ENCODE assay signal across 10 cellular contexts in the genomic region with DNA sequence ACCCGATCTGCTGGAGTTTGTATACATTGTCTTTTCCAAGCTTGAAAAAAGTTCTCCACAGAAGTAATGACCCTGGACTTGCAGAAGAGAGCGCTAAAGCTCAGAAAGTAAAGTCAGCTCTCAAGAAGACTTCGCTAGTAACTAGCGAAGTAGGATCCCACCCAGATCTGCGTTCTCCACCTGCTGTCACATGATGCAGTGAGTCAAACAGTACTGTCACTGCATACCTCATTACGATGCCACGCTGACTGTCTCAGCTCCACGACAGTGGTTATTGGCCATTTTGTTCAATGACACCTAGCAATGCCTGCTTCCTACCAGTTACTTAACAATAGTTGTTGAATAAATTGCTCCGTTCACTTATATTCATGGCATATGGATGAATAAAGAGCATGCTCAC. TPM values are rescaled to one million over a fixed set of nuclear protein-coding genes. Genes with fewer than 3 reads are reported as not detected.
DNase-seq lines count a peak whose midpoint lies in the region; ATAC-seq and TF ChIP-seq lines count a peak whose summit lies in the region.
"Had no signal": no experiment of that assay in that cellular context is flagged by ENCODE, and none has a peak within 500 bp of the region (broad histone marks: within the 10 kb centered on the region; RNA-seq: fewer than 3 reads in every experiment).

No MANE protein-coding gene starts in this region.

- H3K36me3 ChIP-seq in ascending aorta, result no peaks in the 10 kb centered on the region
- no peaks in the 10 kb centered on the region for H3K36me3 ChIP-seq in smooth muscle cell (ENCODE audit: low read depth)
- no peaks in the 10 kb centered on the region for H3K36me3 ChIP-seq in MM.1S (replicated peaks; ENCODE audit: insufficient read depth, low read length)

- DNase-seq in CD14-positive monocyte (ENCODE audit: low spot score) (no peak), NCI-H748 (lab: John Stamatoyannopoulos, UW; ENCODE audit: unreplicated experiment) (peak; percentile 94), ascending aorta (ENCODE audit: low spot score in 2 of 2) (no peak), hippocampal formation (lab: John Stamatoyannopoulos, UW) (peak; percentile 9 to 78), smooth muscle cell (lab: John Stamatoyannopoulos, UW; ENCODE audit: unreplicated experiment) (no peak), MM.1S (no peak)

- H3K27ac ChIP-seq in ascending aorta (no peak overlapping the region), smooth muscle cell (ENCODE audit: low read depth) (no peak overlapping the region), MM.1S (ENCODE audit: low read length) (no peak overlapping the region)

- no peaks in the 10 kb centered on the region for H3K27me3 ChIP-seq in ascending aorta
- no peaks in the 10 kb centered on the region for H3K27me3 ChIP-seq in smooth muscle cell (ENCODE audit: low read depth)
- no peaks in the 10 kb centered on the region for H3K27me3 ChIP-seq in MM.1S (replicated peaks; ENCODE audit: insufficient read depth, low read length)

- H3K9ac ChIP-seq in smooth muscle cell (ENCODE audit: low read depth), result no peak overlapping the region
- H3K9ac ChIP-seq in MM.1S (ENCODE audit: low read length), result no peak overlapping the region

- peaks cover 12 to 15% (median 12%) of the 10 kb centered on the region in 3 donors for H3K27me3 Mint-ChIP-seq in CD14-positive monocyte (ENCODE audit: low read depth in 3 of 3)

- H3K4me3 Mint-ChIP-seq in CD14-positive monocyte, result no peak overlapping the region
- H3K4me3 Mint-ChIP-seq: IgD-negative memory B cell had no signal

- H3K9me2 ChIP-seq in MM.1S (replicated peaks; ENCODE audit: insufficient read depth, low read length), result no peaks in the 10 kb centered on the region

- H3K4me1 ChIP-seq in ascending aorta (no peaks in the 10 kb centered on the region), smooth muscle cell (ENCODE audit: low read depth) (no peaks in the 10 kb centered on the region), MM.1S (ENCODE audit: low read length) (no peaks in the 10 kb centered on the region)

- 14% methylated on average over 9 of the region's 9 CpGs for WGBS in smooth muscle cell (ENCODE audit: low lambda C conversion rate)

- no peaks in the 10 kb centered on the region for H4K20me1 ChIP-seq in smooth muscle cell (ENCODE audit: low read depth)
- no peaks in the 10 kb centered on the region for H4K20me1 ChIP-seq in MM.1S (ENCODE audit: insufficient read depth, low read length)

- ATAC-seq in GM18517 (IDR thresholded peaks at IDR 0.05; ENCODE audit: unreplicated experiment) (peak; percentile 86), HG03280 (IDR thresholded peaks at IDR 0.05; ENCODE audit: unreplicated experiment) (peak; percentile 60)

- H3K4me2 ChIP-seq in smooth muscle cell, result peak overlapping the region; percentile 1
- no peak overlapping the region for H3K4me2 ChIP-seq in MM.1S (ENCODE audit: low read depth, low read length)

- H3K9me3 ChIP-seq in ascending aorta, result no peaks in the 10 kb centered on the region
- no peaks in the 10 kb centered on the region for H3K9me3 ChIP-seq in smooth muscle cell (replicated peaks; ENCODE audit: low read depth)
- no peaks in the 10 kb centered on the region for H3K9me3 ChIP-seq in MM.1S (replicated peaks; ENCODE audit: insufficient read depth, low read length)

- no peaks in the 10 kb centered on the region for H3K36me3 Mint-ChIP-seq in CD14-positive monocyte
- H3K36me3 Mint-ChIP-seq: IgD-negative memory B cell had no signal

- H3K4me3 ChIP-seq in ascending aorta (no peak overlapping the region), smooth muscle cell (no peak overlapping the region), MM.1S (ENCODE audit: low read length) (no peak overlapping the region)

- TF ChIP-seq CTCF in CD14-positive monocyte (IDR thresholded peaks at IDR 0.05), result peak; percentile 37
- TF ChIP-seq CTCF in ascending aorta (IDR thresholded peaks at IDR 0.05), result peak; percentile 55 to 82 (median 66)
- peak; percentile 78 for TF ChIP-seq CTCF in smooth muscle cell (IDR thresholded peaks at IDR 0.05; ENCODE audit: borderline replicate concordance, insufficient read depth, poor library complexity, severe bottlenecking)
- TF ChIP-seq CTCF in MM.1S (IDR thresholded peaks at IDR 0.05; ENCODE audit: low read length), result no peak

- H3K9me3 Mint-ChIP-seq in CD14-positive monocyte, result peaks cover 0 to 4% (median 0%) of the 10 kb centered on the region in 7 donors
- H3K9me3 Mint-ChIP-seq: naive thymus-derived CD8-positive, alpha-beta T cell had no signal

- H3F3A ChIP-seq in smooth muscle cell (ENCODE audit: low read depth) (no peaks in the 10 kb centered on the region), MM.1S (ENCODE audit: insufficient read depth, low read length) (no peaks in the 10 kb centered on the region)

- H3K79me2 ChIP-seq in smooth muscle cell (ENCODE audit: low read depth) (no peaks in the 10 kb centered on the region), MM.1S (ENCODE audit: low read length) (no peaks in the 10 kb centered on the region)

- peaks cover 5% of the 10 kb centered on the region for H3K4me1 Mint-ChIP-seq in CD14-positive monocyte

- intact Hi-C loops in CD14-positive monocyte (cut with micrococcal nuclease) (loop anchor here in 1 of 2 donors (5.0 kb wide), 1 partner anchor 54 kb away; no protein-coding TSS in a partner anchor), ascending aorta (cut with DNase I) (loop anchor here (1.0 kb wide), 2 partner anchors 51 to 467 kb away; no protein-coding TSS in a partner anchor)

- no peak overlapping the region for H2AFZ ChIP-seq in smooth muscle cell (ENCODE audit: low read depth)
- H2AFZ ChIP-seq in MM.1S (ENCODE audit: low read length), result no peak overlapping the region

- H3K27ac Mint-ChIP-seq in CD14-positive monocyte, result no peak overlapping the region
- H3K27ac Mint-ChIP-seq: IgD-negative memory B cell had no signal

RNA-seq across cellular contexts. Expression of a gene that starts 29.7 kb away (rescaled TPM):
- polyA plus RNA-seq in CD14-positive monocyte (100 to 1,000 TPM; 200 to 213 TPM), smooth muscle cell (839 and 895 TPM in 2 replicates)
- total RNA-seq in ascending aorta (166 TPM), smooth muscle cell (1,596 and 1,699 TPM in 2 replicates)

Comparison
In these comparisons a context has a peak if more than half of its experiments do, and no peak if none do; other contexts are left out.
1. DNase-seq: peak in NCI-H748 (single experiment) and hippocampal formation (2 of 2); none in CD14-positive monocyte (single experiment), ascending aorta (0 of 2), smooth muscle cell (single experiment) and MM.1S (single experiment).